20 cellular contexts compared by ENCODE assay signal in genomic region chr4:186146443-186146842, GRCh38. TPM values are rescaled to one million over a fixed set of nuclear protein-coding genes. Genes with fewer than 3 reads are reported as not detected.
DNase-seq lines count a peak whose midpoint lies in the region; ATAC-seq, FAIRE-seq and TF ChIP-seq lines count a peak whose summit lies in the region.
"Had no signal": no experiment of that assay in that cellular context is flagged by ENCODE, and none has a peak within 500 bp of the region (broad histone marks: within the 10 kb centered on the region; RNA-seq: fewer than 3 reads in every experiment).

No MANE protein-coding gene starts in this region.

- H4K20me1 ChIP-seq in K562 (replicated peaks; ENCODE audit: control insufficient read depth, insufficient read depth, low read length): no peaks in the 10 kb centered on the region

- H3K4me2 ChIP-seq in K562 (ENCODE audit: insufficient read depth, low read length): no peak overlapping the region

- H3K9me1 ChIP-seq in K562 (ENCODE audit: control insufficient read depth, insufficient read depth, low read length): no peaks in the 10 kb centered on the region

- H3K27me3 ChIP-seq in K562 (ENCODE audit: control insufficient read depth in 2 of 2, insufficient read depth in 2 of 2, low read length in 2 of 2): peaks cover 27 to 57% of the 10 kb centered on the region in 2 experiments; a peak in 4 of 5 replicates

- peaks cover 0 to 4% of the 10 kb centered on the region in 2 experiments; a peak in 2 of 5 replicates for H3K4me1 ChIP-seq in K562 (replicated peaks in 1 of 2; ENCODE audit: control insufficient read depth in 2 of 2, insufficient read depth in 2 of 2, low read length in 2 of 2)
- peaks cover 15 to 18% of the 10 kb centered on the region in 2 donors for H3K4me1 ChIP-seq in kidney (ENCODE audit: control insufficient read depth in 1 of 2, insufficient read depth in 1 of 2, low read depth in 1 of 2, low read length in 2 of 2)

- no peak overlapping the region for H3K9ac ChIP-seq in K562 (ENCODE audit: insufficient read depth in 1 of 2, low read depth in 2 of 2, low read length in 2 of 2)
- H3K9ac ChIP-seq in kidney (ENCODE audit: low read length in 2 of 2): peak overlapping the region in 1 of 2 donors; percentile 0

- H3K9me3 ChIP-seq in K562 (replicated peaks; ENCODE audit: control insufficient read depth, insufficient read depth, low read depth, low read length): no peaks in the 10 kb centered on the region
- H3K9me3 ChIP-seq in kidney (ENCODE audit: control insufficient read depth in 1 of 2, low read length in 2 of 2): no peaks in the 10 kb centered on the region

- TF ChIP-seq POLR2A in K562 (conservative IDR thresholded peaks at IDR 0.05): no peak

- no peak overlapping the region for H2AFZ ChIP-seq in K562 (ENCODE audit: low read depth, low read length)

- POLR2A ChIA-PET in K562 (lab: Yijun Ruan, JAX): interaction anchor here (0.9 kb wide), 1 partner anchor 11 kb away, joined by 3 read pairs; no protein-coding TSS in a partner anchor

- no peak for TF ChIP-seq RAD21 in K562 (CRISPR knock-in tag; conservative IDR thresholded peaks at IDR 0.05 in 1 of 2, IDR thresholded peaks at IDR 0.05 in 1 of 2)

- intact Hi-C loops in K562 (cut with micrococcal nuclease) (no loop called here), kidney (cut with DNase I) (no loop called here)

- CTCF ChIA-PET in K562 (lab: Yijun Ruan, JAX; ENCODE audit: low intra/inter-chr PET ratio): no interaction called here

- BruUV-seq in K562 (replicated peaks; lab: Mats Ljungman, UMichigan): no TSS peak

- H3K79me2 ChIP-seq in K562 (ENCODE audit: control insufficient read depth, insufficient read depth, low read length): no peaks in the 10 kb centered on the region

- H3K36me3 ChIP-seq in K562 (ENCODE audit: control insufficient read depth, insufficient read depth, low read length) (no peaks in the 10 kb centered on the region), kidney (ENCODE audit: control insufficient read depth in 1 of 2, insufficient read depth in 2 of 2, low read length in 2 of 2) (no peaks in the 10 kb centered on the region)

- FAIRE-seq in K562 (lab: Jason Lieb, UNC) (peak; percentile 46), kidney (lab: Jason Lieb, UNC) (no peak)

- no peak for TF ChIP-seq CTCF in K562 (IDR thresholded peaks at IDR 0.05 in 2 of 3, conservative IDR thresholded peaks at IDR 0.05 in 1 of 3; ENCODE audit: insufficient read depth in 2 of 3, low read depth in 1 of 3, low read length in 3 of 3)
- no peak for TF ChIP-seq CTCF in kidney (IDR thresholded peaks at IDR 0.05; ENCODE audit: borderline replicate concordance, extremely low read depth, insufficient read depth)

- in situ Hi-C loops in G401 (cut with HindIII; ENCODE audit: low sequenced_read_pairs): no loop called here
- in situ Hi-C loops in K562 (cut with MboI): no loop called here

- ATAC-seq in K562 (no peak), GM18520 (IDR thresholded peaks at IDR 0.05; ENCODE audit: unreplicated experiment) (no peak), GM18867 (IDR thresholded peaks at IDR 0.05; ENCODE audit: unreplicated experiment) (no peak)
- ATAC-seq: PC-3, SK-N-SH treated with all-trans-retinoic acid at 6 μM for 48 hours had no signal

- H3K27ac ChIP-seq in K562 (ENCODE audit: extremely low read depth, low read depth, low read length) (no peak overlapping the region), kidney (ENCODE audit: low read depth in 2 of 2, low read length in 2 of 2) (peak overlapping the region in 1 of 2 donors; percentile 23)
- H3K27ac ChIP-seq: C4-2B, RWPE1 had no signal

- no peak overlapping the region for H3K4me3 ChIP-seq in K562
- H3K4me3 ChIP-seq in kidney (ENCODE audit: low read length in 2 of 2): peak overlapping the region; percentile 59 to 78

- no peak for TF ChIP-seq EP300 in K562 (IDR thresholded peaks at IDR 0.05; ENCODE audit: low read length)

- 3% methylated on average over 9 of the region's 9 CpGs for WGBS in K562 (ENCODE audit: insufficient coverage, low coverage, missing lambda C conversion rate)

- peak; percentile 17 for DNase-seq in G401 (ENCODE audit: low spot score)
- DNase-seq in K562 (ENCODE audit: extremely low read depth in 1 of 4, low spot score in 3 of 4): no peak
- no peak for DNase-seq in kidney
- no peak for DNase-seq in HCEC 1CT
- DNase-seq in NCI-H82 (lab: John Stamatoyannopoulos, UW): no peak
- DNase-seq: DND-41, GDM1, H9, NCI-H1092 treated with DMSO at 0.1 percent for 48 hours, NCI-H2081 treated with DMSO at 0.1 percent for 48 hours, NCI-H510A, NCI-H748 treated with DMSO at 0.1 percent for 48 hours, PC-3, SIG-M5, T-helper 1 cell had no signal

TF ChIP-seq in K562, 482 proteins besides CTCF, POLR2A, EP300 and RAD21 (continues in another document):
- TF ChIP-seq NCOA4 (IDR thresholded peaks at IDR 0.05; ENCODE audit: partially characterized antibody) (no peak), HBP1 (CRISPR knock-in tag; IDR thresholded peaks at IDR 0.05) (no peak), TAF15 (IDR thresholded peaks at IDR 0.05; ENCODE audit: low read depth, low read length) (no peak), HDAC3 (IDR thresholded peaks at IDR 0.05; ENCODE audit: borderline replicate concordance, partially characterized antibody) (no peak), NFE2 (IDR thresholded peaks at IDR 0.05; ENCODE audit: low read depth) (no peak), PYGO2 (tag; IDR thresholded peaks at IDR 0.05) (no peak), OTX1 (CRISPR knock-in tag; IDR thresholded peaks at IDR 0.05) (no peak), PCBP1 (IDR thresholded peaks at IDR 0.05; ENCODE audit: low read depth, low read length, poor library complexity, severe bottlenecking) (no peak), SIRT6 (IDR thresholded peaks at IDR 0.05; ENCODE audit: low read depth, low read length) (no peak)

RNA-seq across cellular contexts. Expression of gene FAM149A, which starts 41.9 kb away (rescaled TPM):
- total RNA-seq in G401 (2014; rRNA removed; shearing (Covaris generic)): 1.7 and 4.3 TPM in 2 replicates
- not detected in 2 replicates for total RNA-seq in K562 (2011; cell fraction: chromatin; rRNA removed; ENCODE audit: low replicate concordance)
- total RNA-seq in K562 (2011; cell fraction: nucleolus; rRNA removed): not detected in 2 replicates
- not detected in 2 replicates for total RNA-seq in K562 (2011; cell fraction: nucleoplasm; rRNA removed)
- total RNA-seq in K562 (2014; rRNA removed) (not detected in 2 replicates), K562 (2014; rRNA removed; fragmentation: Illumina TruSeq; extraction: Trizol) (not detected in 2 replicates), K562 (2015; rRNA removed; fragmentation: Illumina TruSeq; extraction: Trizol) (not detected in 2 replicates), K562 (2021) (not detected in 2 replicates), kidney (37.8 TPM)
- polyA plus RNA-seq in K562 (2011; rRNA removed) (not detected in 2 replicates), K562 (2014; fragmentation: Illumina TruSeq; extraction: Trizol) (not detected in 2 replicates), K562 (2014; fragmentation: Nextera tagmentation; extraction: Ambion mirVana) (not detected), K562 (2014; rRNA removed) (not detected in 2 replicates), kidney (ENCODE audit: insufficient read depth, low read depth, low replicate concordance) (32.4 TPM)
- polyA plus RNA-seq in K562 (2011; cell fraction: cytosol; rRNA removed): not detected in 2 replicates
- polyA plus RNA-seq in K562 (2011; cell fraction: nucleus; rRNA removed): not detected in 2 replicates
- polyA plus RNA-seq in K562 (2012): not detected in 2 replicates
- not detected in 2 replicates for polyA minus RNA-seq in K562 (2011; rRNA and poly(A)+ RNA removed)
- not detected in 2 replicates for polyA minus RNA-seq in K562 (2011; cell fraction: cytosol; rRNA and poly(A)+ RNA removed)
- not detected in 2 replicates for polyA minus RNA-seq in K562 (2011; cell fraction: nucleus; rRNA and poly(A)+ RNA removed)

RNA-seq across cellular contexts. Expression of gene CYP4V2, which starts 44.9 kb away (rescaled TPM):
- total RNA-seq in G401 (2014; rRNA removed; shearing (Covaris generic)): 1.2 and 2.7 TPM in 2 replicates
- total RNA-seq in K562 (2011; cell fraction: chromatin; rRNA removed; ENCODE audit: low replicate concordance): 2.2 and 4.2 TPM in 2 replicates
- 2.5 and 3.0 TPM in 2 replicates for total RNA-seq in K562 (2011; cell fraction: nucleolus; rRNA removed)
- total RNA-seq in K562 (2011; cell fraction: nucleoplasm; rRNA removed): 3.0 and 5.1 TPM in 2 replicates
- total RNA-seq in K562 (2014; rRNA removed) (3.3 and 4.5 TPM in 2 replicates), K562 (2014; rRNA removed; fragmentation: Illumina TruSeq; extraction: Trizol) (4.8 and 5.4 TPM in 2 replicates), K562 (2015; rRNA removed; fragmentation: Illumina TruSeq; extraction: Trizol) (7.2 and 8.3 TPM in 2 replicates), K562 (2021) (3.6 and 4.5 TPM in 2 replicates), kidney (69.8 TPM)
- polyA plus RNA-seq in K562 (2011; rRNA removed) (0.64 and 2.6 TPM in 2 replicates), K562 (2014; fragmentation: Illumina TruSeq; extraction: Trizol) (3.3 and 3.9 TPM in 2 replicates), K562 (2014; fragmentation: Nextera tagmentation; extraction: Ambion mirVana) (1 to 10 TPM; 1.1 TPM), K562 (2014; rRNA removed) (5.2 and 5.3 TPM in 2 replicates), kidney (ENCODE audit: insufficient read depth, low read depth, low replicate concordance) (29.5 TPM)
- 1.0 and 1.8 TPM in 2 replicates for polyA plus RNA-seq in K562 (2011; cell fraction: cytosol; rRNA removed)
- 1.1 and 2.9 TPM in 2 replicates for polyA plus RNA-seq in K562 (2011; cell fraction: nucleus; rRNA removed)
- polyA plus RNA-seq in K562 (2012): 4.3 and 12.5 TPM in 2 replicates
- 1.7 and 2.2 TPM in 2 replicates for polyA minus RNA-seq in K562 (2011; rRNA and poly(A)+ RNA removed)
- polyA minus RNA-seq in K562 (2011; cell fraction: cytosol; rRNA and poly(A)+ RNA removed): 1.4 TPM in 1 of 2 replicates, not detected in the other
- polyA minus RNA-seq in K562 (2011; cell fraction: nucleus; rRNA and poly(A)+ RNA removed): 2.1 and 3.5 TPM in 2 replicates
